ENCODE assay signal across 18 cellular contexts in the genomic region with DNA sequence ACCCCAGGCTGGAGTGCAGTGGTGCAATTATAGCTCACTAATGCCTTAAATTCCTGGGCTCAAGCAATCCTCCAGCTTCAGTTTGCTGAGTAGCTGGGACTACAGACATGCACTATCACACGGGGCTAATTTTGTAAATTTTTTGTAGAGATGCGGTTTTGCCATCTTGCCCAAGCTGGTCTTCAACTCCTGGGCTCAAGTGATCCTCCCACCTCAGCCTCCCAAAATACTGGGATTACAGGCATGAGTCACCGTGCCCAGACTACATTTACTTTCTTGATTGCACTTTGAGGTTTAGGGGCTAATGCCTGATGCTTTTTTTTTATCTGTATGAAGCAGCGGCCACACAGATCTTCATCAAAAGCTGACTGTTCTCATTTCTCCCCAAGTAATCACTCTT.
"Had no signal": no experiment of that assay in that cellular context is flagged by ENCODE, and none has a peak within 500 bp of the region (broad histone marks: within the 10 kb centered on the region; RNA-seq: fewer than 3 reads in every experiment).

No MANE protein-coding gene starts in this region.

- DNase-seq: activated CD4-positive, alpha-beta memory T cell treated with anti-CD3 and anti-CD28 coated beads for 36 hours; activated CD4-positive, alpha-beta T cell treated with anti-CD3 and anti-CD28 coated beads for 36 hours; activated CD8-positive, alpha-beta memory T cell treated with anti-CD3 and anti-CD28 coated beads, Interleukin-2, amount 10 ng/mL, durations not matched to agents 7 days and 5 days; activated naive CD4-positive, alpha-beta T cell treated with anti-CD3 and anti-CD28 coated beads for 36 hours; activated T-cell treated with anti-CD3 and anti-CD28 coated beads, Interleukin-2, amount 50 U/mL, for 1 hour; adrenal gland; caudate nucleus; hippocampal formation; kidney; left lung; mammary epithelial cell; mucosa of descending colon; naive thymus-derived CD4-positive, alpha-beta T cell; retina; stimulated activated CD4-positive, alpha-beta T cell treated with anti-CD3 and anti-CD28 coated beads, Interleukin-2, amount 100 ng/mL, for 48 hours; T1000 had no signal

- H3K36me3 ChIP-seq: adrenal gland, left lung, neutrophil had no signal

- H3K4me1 ChIP-seq: adrenal gland, left lung had no signal

- H3K27me3 ChIP-seq: adrenal gland, left lung had no signal

- H3K4me3 ChIP-seq: adrenal gland, left lung, mucosa of descending colon had no signal

- H3K27ac ChIP-seq: adrenal gland, left lung, neutrophil had no signal

- ATAC-seq: activated CD4-positive, alpha-beta T cell treated with anti-CD3 and anti-CD28 coated beads for 36 hours; activated CD8-positive, alpha-beta memory T cell treated with anti-CD3 and anti-CD28 coated beads, Interleukin-2, amount 10 ng/mL, durations not matched to agents 7 days and 5 days; left lung; mucosa of descending colon; naive thymus-derived CD4-positive, alpha-beta T cell; stimulated activated memory B cell treated with anti-CD40 and anti-IgM and Interleukin-4, amounts not matched to agents 10 μg/mL and 1 μg/mL and 100 μg/mL, for 72 hours had no signal

- H3K9me3 ChIP-seq: adrenal gland, left lung, mucosa of descending colon, neutrophil had no signal
